In the genomic region with DNA sequence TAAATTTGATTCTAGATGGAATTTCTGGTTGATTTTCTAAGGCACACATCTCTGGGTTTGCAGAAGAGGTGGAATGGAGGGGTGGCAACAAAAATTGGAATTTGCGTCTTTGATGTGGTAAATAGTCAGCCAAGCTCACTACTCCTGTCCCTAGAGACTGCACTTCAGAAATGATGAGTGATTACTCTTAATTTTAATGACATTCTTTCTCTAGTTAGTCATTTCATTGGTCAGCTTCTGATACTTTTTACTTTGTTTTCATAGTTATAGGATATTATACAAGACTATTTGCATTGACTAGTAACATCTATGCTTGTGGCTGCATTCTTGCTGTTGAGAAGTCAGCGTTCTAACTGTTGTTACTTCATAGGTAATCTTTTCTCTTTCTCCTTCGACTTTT, we compare ENCODE assay signal across 24 cellular contexts.
DNase-seq lines count a peak whose midpoint lies in the region; ATAC-seq and TF ChIP-seq lines count a peak whose summit lies in the region.
"Had no signal": no experiment of that assay in that cellular context is flagged by ENCODE, and none has a peak within 500 bp of the region (broad histone marks: within the 10 kb centered on the region; RNA-seq: fewer than 3 reads in every experiment).

No MANE protein-coding gene starts in this region.

- ATAC-seq in GM19328 (IDR thresholded peaks at IDR 0.05; ENCODE audit: unreplicated experiment): no peak
- ATAC-seq: left colon; stimulated activated naive B cell treated with anti-CD40 and anti-IgM and Interleukin-4, amounts not matched to agents 10 μg/mL and 1 μg/mL and 100 μg/mL, for 72 hours had no signal

- peak; percentile 70 for DNase-seq in COLO829 (ENCODE audit: low spot score)
- peak; percentile 81 for DNase-seq in M059J (ENCODE audit: low read depth)
- peak; percentile 9 for DNase-seq in brain microvascular endothelial cell
- no peak for DNase-seq in osteoblast (ENCODE audit: insufficient read length, low spot score, missing footprints)
- DNase-seq in type B pancreatic cell (ENCODE audit: extremely low spot score, unreplicated experiment): no peak
- DNase-seq in NCI-H187 (lab: John Stamatoyannopoulos, UW): no peak
- no peak for DNase-seq in NCI-H510A treated with DMSO at 0.1 percent for 48 hours (lab: John Stamatoyannopoulos, UW)
- DNase-seq: activated CD4-positive, alpha-beta memory T cell treated with anti-CD3 and anti-CD28 coated beads, Interleukin-2, amount 10 ng/mL, durations not matched to agents 7 days and 5 days; activated CD4-positive, CD25-positive, alpha-beta regulatory T cell; amygdala; cerebellar nuclear complex; effector CD4-positive, alpha-beta T cell; left colon; midbrain; NCI-H2227 treated with DMSO at 0.1 percent for 48 hours; NCI-H82; sigmoid colon; stimulated activated CD4-positive, alpha-beta T cell treated with anti-CD3 and anti-CD28 coated beads, Interleukin-1b, Interleukin-23, amount 100 ng/mL, for 48 hours; stimulated activated naive B cell treated with anti-CD40 and anti-IgM and Interleukin-4, amounts not matched to agents 10 μg/mL and 1 μg/mL and 100 μg/mL, for 72 hours; thyroid gland had no signal

- H3K27me3 Mint-ChIP-seq in type B pancreatic cell: no peaks in the 10 kb centered on the region
- H3K27me3 Mint-ChIP-seq: activated CD4-positive, alpha-beta memory T cell treated with anti-CD3 and anti-CD28 coated beads, Interleukin-2, amount 10 ng/mL, durations not matched to agents 7 days and 5 days; stimulated activated naive B cell treated with anti-CD40 and anti-IgM and Interleukin-4, amounts not matched to agents 10 μg/mL and 1 μg/mL and 100 μg/mL, for 72 hours had no signal

- H3K27ac ChIP-seq in brain microvascular endothelial cell: no peak overlapping the region
- H3K27ac ChIP-seq in osteoblast (ENCODE audit: low read depth, low read length): peak overlapping the region; percentile 67
- H3K27ac ChIP-seq: sigmoid colon, thyroid gland had no signal

- in situ Hi-C loops in brain microvascular endothelial cell (cut with HindIII; ENCODE audit: low pct_ligation_motif_present, low sequenced_read_pairs): no loop called here

- TF ChIP-seq CTCF in brain microvascular endothelial cell (IDR thresholded peaks at IDR 0.05; ENCODE audit: low read depth, low read length, missing control alignments) (no peak), osteoblast (IDR thresholded peaks at IDR 0.05; ENCODE audit: extremely low read depth, low read depth, low read length) (no peak), type B pancreatic cell (conservative IDR thresholded peaks at IDR 0.05) (no peak)

- H3K4me3 Mint-ChIP-seq in type B pancreatic cell: no peak overlapping the region
- H3K4me3 Mint-ChIP-seq: activated CD4-positive, alpha-beta memory T cell treated with anti-CD3 and anti-CD28 coated beads, Interleukin-2, amount 10 ng/mL, durations not matched to agents 7 days and 5 days; nephron; stimulated activated naive B cell treated with anti-CD40 and anti-IgM and Interleukin-4, amounts not matched to agents 10 μg/mL and 1 μg/mL and 100 μg/mL, for 72 hours; T-helper 2 cell treated with Interferon-gamma antibody and Interleukin-4, amounts not matched to agents 5 μg/mL and 100 μg/mL, for 36 hours had no signal

- no peaks in the 10 kb centered on the region for H3K36me3 Mint-ChIP-seq in type B pancreatic cell
- H3K36me3 Mint-ChIP-seq: stimulated activated naive B cell treated with anti-CD40 and anti-IgM and Interleukin-4, amounts not matched to agents 10 μg/mL and 1 μg/mL and 100 μg/mL, for 72 hours had no signal

- H3K4me3 ChIP-seq in brain microvascular endothelial cell (ENCODE audit: low read depth, low read length) (no peak overlapping the region), osteoblast (ENCODE audit: insufficient read depth, low read length) (peak overlapping the region; percentile 40)
- H3K4me3 ChIP-seq: HAP-1, sigmoid colon, thyroid gland had no signal

- no peak overlapping the region for H3K27ac Mint-ChIP-seq in type B pancreatic cell
- H3K27ac Mint-ChIP-seq: activated CD4-positive, alpha-beta memory T cell treated with anti-CD3 and anti-CD28 coated beads, Interleukin-2, amount 10 ng/mL, durations not matched to agents 7 days and 5 days; nephron; stimulated activated naive B cell treated with anti-CD40 and anti-IgM and Interleukin-4, amounts not matched to agents 10 μg/mL and 1 μg/mL and 100 μg/mL, for 72 hours; T-helper 2 cell treated with Interferon-gamma antibody and Interleukin-4, amounts not matched to agents 5 μg/mL and 100 μg/mL, for 36 hours had no signal

- H4K20me1 ChIP-seq in osteoblast (ENCODE audit: insufficient read depth, low read length): no peaks in the 10 kb centered on the region

- H3K27me3 ChIP-seq in brain microvascular endothelial cell (replicated peaks): no peaks in the 10 kb centered on the region
- no peaks in the 10 kb centered on the region for H3K27me3 ChIP-seq in osteoblast (ENCODE audit: insufficient read depth, low read length)
- H3K27me3 ChIP-seq: sigmoid colon, thyroid gland had no signal

- H3K4me1 ChIP-seq in osteoblast (ENCODE audit: insufficient read depth, low read length): peaks cover 22% of the 10 kb centered on the region
- H3K4me1 ChIP-seq: HAP-1, thyroid gland had no signal

- H2AFZ ChIP-seq in osteoblast (ENCODE audit: low read length): no peak overlapping the region

- peak overlapping the region; percentile 72 for H3K4me2 ChIP-seq in osteoblast (ENCODE audit: insufficient read depth, low read length)

- H3K79me2 ChIP-seq in osteoblast (ENCODE audit: insufficient read depth, low read length): peaks cover 22% of the 10 kb centered on the region

- H3K9me3 Mint-ChIP-seq in type B pancreatic cell: no peaks in the 10 kb centered on the region
- H3K9me3 Mint-ChIP-seq: nephron; T-helper 2 cell treated with Interferon-gamma antibody and Interleukin-4, amounts not matched to agents 5 μg/mL and 100 μg/mL, for 36 hours had no signal

- H3K9me3 ChIP-seq in osteoblast (ENCODE audit: low read depth, low read length): no peaks in the 10 kb centered on the region
- H3K9me3 ChIP-seq: HAP-1, sigmoid colon, thyroid gland had no signal

- H3K4me1 Mint-ChIP-seq in type B pancreatic cell (ENCODE audit: unreplicated experiment): no peaks in the 10 kb centered on the region
- H3K4me1 Mint-ChIP-seq: activated CD4-positive, alpha-beta memory T cell treated with anti-CD3 and anti-CD28 coated beads, Interleukin-2, amount 10 ng/mL, durations not matched to agents 7 days and 5 days; nephron; stimulated activated naive B cell treated with anti-CD40 and anti-IgM and Interleukin-4, amounts not matched to agents 10 μg/mL and 1 μg/mL and 100 μg/mL, for 72 hours had no signal

- H3K36me3 ChIP-seq in brain microvascular endothelial cell (replicated peaks) (no peaks in the 10 kb centered on the region), osteoblast (ENCODE audit: insufficient read depth, low read length) (no peaks in the 10 kb centered on the region)
- H3K36me3 ChIP-seq: HAP-1, sigmoid colon, thyroid gland had no signal

Comparison
In these comparisons a context has a peak if more than half of its experiments do, and no peak if none do; other contexts are left out.
1. DNase-seq: peak in COLO829 (single experiment), M059J (single experiment) and brain microvascular endothelial cell (single experiment); none in osteoblast (single experiment), type B pancreatic cell (single experiment), NCI-H187 (0 of 2) and NCI-H510A treated with DMSO at 0.1 percent for 48 hours (single experiment).